8 cellular contexts compared by ENCODE assay signal in genomic region chr5:43514816-43515677, GRCh38.
DNase-seq lines count a peak whose midpoint lies in the region; ATAC-seq and TF ChIP-seq lines count a peak whose summit lies in the region.

Gene C5orf34, minus strand, starts transcription at chr5:43515148. Its CDS starts 5,809 bp downstream, at chr5:43509339.

- ATAC-seq in effector memory CD8-positive, alpha-beta T cell (replicated peaks) = peak; percentile 93
- peak; percentile 98 for ATAC-seq in memory B cell (ENCODE audit: low read depth)

- peaks cover 11% of the 10 kb centered on the region for H3K36me3 Mint-ChIP-seq in effector memory CD8-positive, alpha-beta T cell (ENCODE audit: insufficient read depth)
- H3K36me3 Mint-ChIP-seq in memory B cell = no peaks in the 10 kb centered on the region

- no peak for TF ChIP-seq CTCF in GM20000 (IDR thresholded peaks at IDR 0.05; ENCODE audit: extremely low read depth, missing control alignments)

- H3K27ac Mint-ChIP-seq in effector memory CD8-positive, alpha-beta T cell = peak within 1 kb of the TSS; percentile 88 to 95
- peak within 1 kb of the TSS; percentile 85 for H3K27ac Mint-ChIP-seq in memory B cell

- no peaks in the 10 kb centered on the region for H3K27me3 Mint-ChIP-seq in effector memory CD8-positive, alpha-beta T cell
- H3K27me3 Mint-ChIP-seq in memory B cell = no peaks in the 10 kb centered on the region

- H3K4me1 Mint-ChIP-seq in effector memory CD8-positive, alpha-beta T cell (ENCODE audit: low read depth in 2 of 2) = peaks cover 13 to 24% of the 10 kb centered on the region in 2 donors
- peaks cover 10% of the 10 kb centered on the region for H3K4me1 Mint-ChIP-seq in memory B cell

- DNase-seq in COLO668 (lab: John Stamatoyannopoulos, UW; ENCODE audit: unreplicated experiment) (peak; percentile 98), GM20000 (ENCODE audit: low spot score) (peak; percentile 98), HS-5 (ENCODE audit: low read depth) (peak; percentile 94), NK-92 (lab: John Stamatoyannopoulos, UW; ENCODE audit: unreplicated experiment) (peak; percentile 41), memory B cell (ENCODE audit: low spot score in 2 of 2) (peak; percentile 90 to 98)
- DNase-seq in activated CD8-positive, alpha-beta memory T cell treated with anti-CD3 and anti-CD28 coated beads for 24 hours = peak; percentile 98
- DNase-seq in effector memory CD8-positive, alpha-beta T cell = peak; percentile 90 to 92 (median 91)
- peak; percentile 90 for DNase-seq in stimulated activated CD8-positive, alpha-beta memory T cell treated with anti-CD3 and anti-CD28 coated beads, Interleukin-12 subunit alpha, Interleukin-12 subunit beta, amount 100 ng/mL, for 1 hour (ENCODE audit: low read depth)

- peak within 1 kb of the TSS; percentile 86 to 91 for H3K4me3 Mint-ChIP-seq in effector memory CD8-positive, alpha-beta T cell
- peak within 1 kb of the TSS; percentile 87 for H3K4me3 Mint-ChIP-seq in memory B cell

- H3K9me3 Mint-ChIP-seq in effector memory CD8-positive, alpha-beta T cell = no peaks in the 10 kb centered on the region
- H3K9me3 Mint-ChIP-seq in memory B cell = no peaks in the 10 kb centered on the region

Comparison
In these comparisons a context has a peak if more than half of its experiments do, and no peak if none do; other contexts are left out.
1. Peak in every context shown above with its lines: DNase-seq and ATAC-seq.
2. DNase-seq: peak in every context shown above with its lines; median percentile 98 in COLO668; 98 in GM20000; 98 in activated CD8-positive, alpha-beta memory T cell treated with anti-CD3 and anti-CD28 coated beads for 24 hours; 94 in HS-5; 94 in memory B cell; 91 in effector memory CD8-positive, alpha-beta T cell; 90 in stimulated activated CD8-positive, alpha-beta memory T cell treated with anti-CD3 and anti-CD28 coated beads, Interleukin-12 subunit alpha, Interleukin-12 subunit beta, amount 100 ng/mL, for 1 hour; 41 in NK-92.